14 cellular contexts compared by ENCODE assay signal in genomic region chr6:153031335-153031955, GRCh38. TPM values are rescaled to one million over a fixed set of nuclear protein-coding genes. Genes with fewer than 3 reads are reported as not detected.
A peak's percentile ranks its signal among the peaks of the same experiment; 100 is the strongest.
DNase-seq lines count a peak whose midpoint lies in the region; ATAC-seq, FAIRE-seq and TF ChIP-seq lines count a peak whose summit lies in the region.
"Had no signal": no experiment of that assay in that cellular context is flagged by ENCODE, and none has a peak within 500 bp of the region (broad histone marks: within the 10 kb centered on the region; RNA-seq: fewer than 3 reads in every experiment).

No MANE protein-coding gene starts in this region.

- H3K36me3 ChIP-seq in PC-3 (ENCODE audit: low read depth, low read length) (no peaks in the 10 kb centered on the region), endothelial cell of umbilical vein (ENCODE audit: control insufficient read depth in 2 of 2, extremely low read depth in 1 of 2, insufficient read depth in 2 of 2, low read length in 2 of 2) (no peaks in the 10 kb centered on the region), mesendoderm (ENCODE audit: control insufficient read depth, insufficient read depth, low read length) (no peaks in the 10 kb centered on the region), small intestine (ENCODE audit: control insufficient read depth in 2 of 2, insufficient read depth in 2 of 2, low read length in 2 of 2) (no peaks in the 10 kb centered on the region), thyroid gland (no peaks in the 10 kb centered on the region)

- TF ChIP-seq POLR2A in endothelial cell of umbilical vein (IDR thresholded peaks at IDR 0.05; ENCODE audit: low read depth, low read length) = no peak
- TF ChIP-seq POLR2A in thyroid gland (IDR thresholded peaks at IDR 0.05) = no peak

- H2BK120ac ChIP-seq in mesendoderm (ENCODE audit: low read depth, low read length) = no peak overlapping the region

- H3F3A ChIP-seq in PC-3 (ENCODE audit: low read length, unreplicated experiment) = no peaks in the 10 kb centered on the region

- no peak overlapping the region for H3K4ac ChIP-seq in mesendoderm (ENCODE audit: low read depth, low read length)

- H3K18ac ChIP-seq in mesendoderm (ENCODE audit: low read length) = no peak overlapping the region

- H3K27me3 ChIP-seq in PC-3 (ENCODE audit: low read length) = no peaks in the 10 kb centered on the region
- no peaks in the 10 kb centered on the region for H3K27me3 ChIP-seq in endothelial cell of umbilical vein (ENCODE audit: control insufficient read depth in 2 of 2, insufficient read depth in 2 of 2, low read length in 2 of 2)
- H3K27me3 ChIP-seq in mesendoderm (ENCODE audit: insufficient read depth, low read length, poor library complexity) = no peaks in the 10 kb centered on the region
- H3K27me3 ChIP-seq in small intestine (ENCODE audit: control insufficient read depth in 2 of 2, insufficient read depth in 2 of 2, low read length in 2 of 2) = no peaks in the 10 kb centered on the region
- H3K27me3 ChIP-seq in thyroid gland = no peaks in the 10 kb centered on the region

- peak; percentile 84 for ATAC-seq in PC-3
- ATAC-seq: left cardiac atrium, T-helper 17 cell had no signal

- intact Hi-C loops in PC-3 (cut with micrococcal nuclease) (loop anchor here (1.0 to 10.0 kb wide), 4 partner anchors 27 to 183 kb away; partner anchors contain the start of gene MTRF1L), endothelial cell of umbilical vein (cut with micrococcal nuclease) (loop anchor here (1.0 to 5.0 kb wide), 4 partner anchors 61 to 1116 kb away; no protein-coding TSS in a partner anchor), thyroid gland (cut with DNase I) (loop anchor here (5.0 kb wide), 1 partner anchor 521 kb away; no protein-coding TSS in a partner anchor)

- H3K27ac ChIP-seq in PC-3 (ENCODE audit: low read length) (peak overlapping the region; percentile 90), endothelial cell of umbilical vein (ENCODE audit: insufficient read depth, low read depth, low read length) (peak overlapping the region; percentile 19), mesendoderm (ENCODE audit: low read depth, low read length) (no peak overlapping the region), small intestine (ENCODE audit: low read depth in 1 of 2, low read length in 1 of 2) (no peak overlapping the region), thyroid gland (no peak overlapping the region)

- H3K4me3 ChIP-seq in PC-3 (ENCODE audit: low read length) (no peak overlapping the region; the same call in 1 of the 2 replicates), endothelial cell of umbilical vein (replicated peaks in 1 of 3; ENCODE audit: insufficient read depth in 1 of 3, low read depth in 1 of 3, low read length in 3 of 3) (no peak overlapping the region), mesendoderm (ENCODE audit: low read length) (no peak overlapping the region), small intestine (ENCODE audit: low read depth in 1 of 2, low read length in 2 of 2) (no peak overlapping the region), thyroid gland (replicated peaks in 1 of 3) (no peak overlapping the region)

- CTCF ChIA-PET in PC-3 (lab: Charles Lee) (interaction anchor here (0.6 to 0.7 kb wide), 3 partner anchors 13 to 281 kb away, joined by 3 to 4 read pairs (median 3); no protein-coding TSS in a partner anchor), endothelial cell of umbilical vein (lab: Charles Lee) (interaction anchor here (0.6 to 2.9 kb wide), 30 partner anchors 8 to 481 kb away, joined by 3 to 132 read pairs (median 6); partner anchors contain the start of gene RGS17)

- no peaks in the 10 kb centered on the region for H3K9me3 ChIP-seq in PC-3 (ENCODE audit: low read length)
- no peaks in the 10 kb centered on the region for H3K9me3 ChIP-seq in endothelial cell of umbilical vein (replicated peaks; ENCODE audit: control insufficient read depth, insufficient read depth, low read length)
- no peaks in the 10 kb centered on the region for H3K9me3 ChIP-seq in small intestine (ENCODE audit: control insufficient read depth, low read depth)
- H3K9me3 ChIP-seq in thyroid gland = no peaks in the 10 kb centered on the region

- POLR2A ChIA-PET in PC-3 (lab: Charles Lee; ENCODE audit: unreplicated experiment) (no interaction called here), endothelial cell of umbilical vein (lab: Charles Lee) (no interaction called here)

- no peak overlapping the region for H3K23ac ChIP-seq in mesendoderm (ENCODE audit: low read length)

- H2BK15ac ChIP-seq in mesendoderm (replicated peaks; ENCODE audit: low read depth) = no peak overlapping the region

- H3K4me1 ChIP-seq in PC-3 (ENCODE audit: insufficient read depth, low read length) = peaks cover 24% of the 10 kb centered on the region
- peaks cover 15% of the 10 kb centered on the region for H3K4me1 ChIP-seq in endothelial cell of umbilical vein (ENCODE audit: control insufficient read depth, extremely low read depth, insufficient read depth, low read length)
- no peaks in the 10 kb centered on the region for H3K4me1 ChIP-seq in mesendoderm (ENCODE audit: control insufficient read depth, low read depth, low read length)
- no peaks in the 10 kb centered on the region for H3K4me1 ChIP-seq in small intestine (ENCODE audit: control insufficient read depth in 2 of 2, insufficient read depth in 1 of 2, low read depth in 1 of 2, low read length in 1 of 2)
- no peaks in the 10 kb centered on the region for H3K4me1 ChIP-seq in thyroid gland

- H3K79me2 ChIP-seq in PC-3 (ENCODE audit: low read length) (no peaks in the 10 kb centered on the region), endothelial cell of umbilical vein (ENCODE audit: control insufficient read depth, insufficient read depth, low read length) (no peaks in the 10 kb centered on the region), mesendoderm (ENCODE audit: control insufficient read depth, insufficient read depth, low read length) (no peaks in the 10 kb centered on the region)

- peak overlapping the region; percentile 73 for H3K4me2 ChIP-seq in PC-3 (ENCODE audit: low read length)
- peak overlapping the region; percentile 24 for H3K4me2 ChIP-seq in endothelial cell of umbilical vein (ENCODE audit: insufficient read depth, low read length)
- H3K4me2 ChIP-seq in mesendoderm (ENCODE audit: low read length) = no peak overlapping the region

- H3K79me1 ChIP-seq in mesendoderm (ENCODE audit: low read length) = no peaks in the 10 kb centered on the region

- TF ChIP-seq CTCF in PC-3 (conservative IDR thresholded peaks at IDR 0.05; ENCODE audit: low read depth, low read length) (no peak), endothelial cell of umbilical vein (IDR thresholded peaks at IDR 0.05; ENCODE audit: extremely low read depth in 1 of 2, insufficient read depth in 1 of 2, low read depth in 1 of 2, low read length in 2 of 2) (no peak), thyroid gland (IDR thresholded peaks at IDR 0.05) (no peak)

- no peak overlapping the region for H3K56ac ChIP-seq in mesendoderm (ENCODE audit: low read length)

- BruUV-seq in PC-3 (replicated peaks; lab: Mats Ljungman, UMichigan) = no TSS peak
- no TSS peak for BruUV-seq in endothelial cell of umbilical vein (replicated peaks; lab: Mats Ljungman, UMichigan)

- H2AK5ac ChIP-seq in mesendoderm (ENCODE audit: low read length) = no peak overlapping the region

- DNase-seq in H4 (ENCODE audit: low spot score) = peak; percentile 6
- peak; percentile 85 for DNase-seq in PC-3
- DNase-seq in endothelial cell of umbilical vein (ENCODE audit: low read depth, low spot score) = peak; percentile 7
- DNase-seq in mesendoderm = peak; percentile 15
- DNase-seq in small intestine = no peak
- DNase-seq in stimulated activated CD4-positive, alpha-beta T cell treated with anti-CD3 and anti-CD28 coated beads, Interleukin-4, amount 100 ng/mL, for 24 hours = no peak
- DNase-seq in thyroid gland = no peak
- no peak for DNase-seq in glomerular visceral epithelial cell (ENCODE audit: extremely low spot score)
- DNase-seq: activated naive CD4-positive, alpha-beta T cell treated with anti-CD3 and anti-CD28 coated beads, Interleukin-2, amount 10 ng/mL, durations not matched to agents 7 days and 5 days; effector memory CD4-positive, alpha-beta T cell; GF-D8; left cardiac atrium; substantia nigra; T-helper 17 cell had no signal

- no peaks in the 10 kb centered on the region for H3K9me1 ChIP-seq in endothelial cell of umbilical vein (replicated peaks; ENCODE audit: control insufficient read depth, extremely low read depth, insufficient read depth, low read length)

- H2AFZ ChIP-seq in PC-3 (ENCODE audit: low read length) (no peak overlapping the region), endothelial cell of umbilical vein (ENCODE audit: low read depth, low read length) (peak overlapping the region; percentile 38)

- FAIRE-seq in endothelial cell of umbilical vein (lab: Jason Lieb, UNC) (no peak), small intestine (lab: Jason Lieb, UNC) (no peak)

- no CpG with 5 or more reads among the region's 1 CpG for WGBS in mesendoderm (ENCODE audit: extremely low coverage, insufficient coverage, low lambda C conversion rate)
- WGBS in small intestine, 3 donors = 32 to 52% (median 42%) methylated on average over 1 of the region's 1 CpG
- 59 to 60% methylated on average over 1 of the region's 1 CpG for WGBS in thyroid gland, 2 donors

- dilution Hi-C loops in endothelial cell of umbilical vein (cut with MboI; ENCODE audit: extremely low pct_ligation_motif_present, low sequenced_read_pairs) = no loop called here

- H4K20me1 ChIP-seq in PC-3 (ENCODE audit: low read length) (no peaks in the 10 kb centered on the region), endothelial cell of umbilical vein (replicated peaks; ENCODE audit: control insufficient read depth, extremely low read depth, insufficient read depth, low read length) (no peaks in the 10 kb centered on the region)

- H3K9me2 ChIP-seq in PC-3 (replicated peaks; ENCODE audit: low read length) = no peaks in the 10 kb centered on the region

- no peak overlapping the region for H4K5ac ChIP-seq in mesendoderm (ENCODE audit: low read length)

- peak overlapping the region; percentile 63 for H3K9ac ChIP-seq in PC-3 (ENCODE audit: low read length)
- peak overlapping the region; percentile 3 for H3K9ac ChIP-seq in endothelial cell of umbilical vein (replicated peaks; ENCODE audit: extremely low read depth, insufficient read depth, low read length)
- H3K9ac ChIP-seq in mesendoderm (ENCODE audit: low read length) = no peak overlapping the region

- H2BK5ac ChIP-seq in mesendoderm (ENCODE audit: low read length) = no peak overlapping the region

- no peak overlapping the region for H4K8ac ChIP-seq in mesendoderm (ENCODE audit: low read depth, low read length)

RNA-seq across cellular contexts. Expression of gene MTRF1L, which starts 28.9 kb away (rescaled TPM):
- 7.9 and 11.3 TPM in 2 replicates for total RNA-seq in H4 (2014; rRNA removed; shearing (Covaris generic))
- 12.7 and 19.1 TPM in 2 replicates for total RNA-seq in PC-3 (2014; rRNA removed)
- 27.5 and 31.2 TPM in 2 replicates for total RNA-seq in endothelial cell of umbilical vein
- polyA plus RNA-seq in endothelial cell of umbilical vein = 5.2 and 6.2 TPM in 2 replicates
- polyA plus RNA-seq in endothelial cell of umbilical vein (2011; cell fraction: cytosol; rRNA removed) = 8.3 and 9.1 TPM in 2 replicates
- polyA plus RNA-seq in endothelial cell of umbilical vein (2011; cell fraction: nucleus; rRNA removed) = 20.5 and 32.0 TPM in 2 replicates
- polyA plus RNA-seq in endothelial cell of umbilical vein (2012) = 9.5 and 19.1 TPM in 2 replicates
- 10.5 and 10.9 TPM in 2 replicates for polyA minus RNA-seq in endothelial cell of umbilical vein
- 8.8 TPM for polyA minus RNA-seq in endothelial cell of umbilical vein (2011; cell fraction: cytosol; rRNA and poly(A)+ RNA removed)
- polyA minus RNA-seq in endothelial cell of umbilical vein (2011; cell fraction: nucleus; rRNA and poly(A)+ RNA removed) = 39.7 and 47.9 TPM in 2 replicates
- polyA plus RNA-seq in mesendoderm (2013, experiment 1 of 2) = 20.9 TPM
- polyA plus RNA-seq in mesendoderm (2013, experiment 2 of 2) = 21.8 TPM
- polyA plus RNA-seq in small intestine = 10 to 100 TPM in 2 of 3 donors, 1 to 10 TPM in 1; 9.9 to 18.6 (median 13.2) TPM
- 10 to 100 TPM; 15.7 to 23.8 (median 17.6) TPM for total RNA-seq in thyroid gland

RNA-seq across cellular contexts. Expression of gene FBXO5, which starts 48.6 kb away (rescaled TPM):
- 22.1 and 27.8 TPM in 2 replicates for total RNA-seq in H4 (2014; rRNA removed; shearing (Covaris generic))
- total RNA-seq in PC-3 (2014; rRNA removed) (11.5 and 16.8 TPM in 2 replicates), endothelial cell of umbilical vein (27.1 and 28.1 TPM in 2 replicates), thyroid gland (1 to 10 TPM; 5.6 to 7.4 (median 6.2) TPM)
- polyA plus RNA-seq in endothelial cell of umbilical vein (5.4 and 6.1 TPM in 2 replicates), small intestine (1 to 10 TPM; 2.0 to 5.7 (median 3.0) TPM)
- polyA plus RNA-seq in endothelial cell of umbilical vein (2011; cell fraction: cytosol; rRNA removed) = 13.4 and 13.9 TPM in 2 replicates
- 13.0 and 17.5 TPM in 2 replicates for polyA plus RNA-seq in endothelial cell of umbilical vein (2011; cell fraction: nucleus; rRNA removed)
- 6.4 and 15.2 TPM in 2 replicates for polyA plus RNA-seq in endothelial cell of umbilical vein (2012)
- polyA minus RNA-seq in endothelial cell of umbilical vein = 4.0 and 4.8 TPM in 2 replicates
- 13.0 TPM for polyA minus RNA-seq in endothelial cell of umbilical vein (2011; cell fraction: cytosol; rRNA and poly(A)+ RNA removed)
- polyA minus RNA-seq in endothelial cell of umbilical vein (2011; cell fraction: nucleus; rRNA and poly(A)+ RNA removed) = 8.8 and 12.2 TPM in 2 replicates
- 41.1 TPM for polyA plus RNA-seq in mesendoderm (2013, experiment 1 of 2)
- 44.3 TPM for polyA plus RNA-seq in mesendoderm (2013, experiment 2 of 2)

Comparison
In these comparisons a context has a peak if more than half of its experiments do, and no peak if none do; other contexts are left out.
1. DNase-seq: peak in H4 (single experiment), PC-3 (single experiment), endothelial cell of umbilical vein (single experiment) and mesendoderm (single experiment); none in small intestine (single experiment), stimulated activated CD4-positive, alpha-beta T cell treated with anti-CD3 and anti-CD28 coated beads, Interleukin-4, amount 100 ng/mL, for 24 hours (single experiment), thyroid gland (0 of 2) and glomerular visceral epithelial cell (single experiment).
2. H3K27ac ChIP-seq: peak in PC-3 (single experiment) and endothelial cell of umbilical vein (single experiment); none in mesendoderm (single experiment), small intestine (0 of 2) and thyroid gland (0 of 3).